ENCODE assay signal across 1 cellular context in the genomic region with DNA sequence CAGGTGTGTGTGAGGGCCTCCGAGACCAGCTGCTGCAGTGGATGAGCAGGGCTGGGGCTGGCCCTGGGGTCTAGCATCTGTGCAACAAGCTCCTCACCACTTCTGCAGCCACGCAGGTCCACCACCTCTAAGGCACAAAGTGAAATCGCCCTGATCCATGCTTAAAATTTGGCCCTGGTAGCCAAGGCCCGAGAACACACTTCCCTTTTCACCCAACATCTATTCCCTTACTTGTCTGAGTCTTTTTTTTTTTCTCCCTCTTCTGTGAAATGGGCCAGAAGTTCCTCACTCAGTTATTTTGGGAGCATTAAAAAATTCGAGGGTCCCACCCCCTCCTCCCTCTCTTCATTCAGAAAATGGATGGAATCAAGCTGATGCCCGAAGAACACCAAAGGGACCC.
TF ChIP-seq lines count a peak whose summit lies in the region.

No MANE protein-coding gene starts in this region.

TF ChIP-seq in WTC11, 78 proteins besides CTCF, POLR2A, EP300 and RAD21 (continued from another document):
- TF ChIP-seq, protein P1, sequence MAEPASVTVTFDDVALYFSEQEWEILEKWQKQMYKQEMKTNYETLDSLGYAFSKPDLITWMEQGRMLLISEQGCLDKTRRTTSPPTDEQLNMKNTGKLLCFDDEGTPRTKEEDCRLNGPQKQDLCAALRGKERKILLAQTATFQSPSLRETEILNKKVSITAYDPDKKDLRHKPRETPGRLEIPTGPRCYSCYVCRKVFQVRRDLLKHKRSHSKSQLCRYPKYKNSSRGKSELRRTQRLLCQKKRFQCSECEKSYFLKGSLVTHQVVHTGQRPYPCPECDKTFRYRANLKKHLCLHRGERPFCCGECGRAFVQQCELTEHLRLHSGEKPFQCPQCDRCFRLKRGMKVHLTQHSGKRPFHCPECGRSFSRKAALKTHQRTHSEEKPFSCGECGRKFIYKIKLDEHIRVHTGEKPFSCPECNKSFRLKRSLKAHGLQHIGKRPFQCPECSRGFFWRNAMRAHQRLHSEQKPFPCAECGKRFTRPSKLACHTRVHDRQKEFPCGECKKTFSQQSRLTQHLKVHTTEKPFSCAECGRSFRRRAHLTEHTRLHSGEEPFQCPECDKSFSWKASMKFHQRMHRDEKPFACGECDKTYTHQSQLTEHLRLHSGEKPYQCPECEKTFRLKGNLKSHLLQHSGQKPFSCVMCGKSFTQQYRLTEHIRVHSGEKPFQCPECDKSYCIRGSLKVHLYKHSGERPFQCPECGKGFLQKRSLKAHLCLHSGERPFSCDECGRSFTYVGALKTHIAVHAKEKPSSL (CRISPR knock-in tag; conservative IDR thresholded peaks at IDR 0.05) = no peak
- no peak for TF ChIP-seq E2F1 (CRISPR knock-in tag; IDR thresholded peaks at IDR 0.05)
- TF ChIP-seq, protein P2, sequence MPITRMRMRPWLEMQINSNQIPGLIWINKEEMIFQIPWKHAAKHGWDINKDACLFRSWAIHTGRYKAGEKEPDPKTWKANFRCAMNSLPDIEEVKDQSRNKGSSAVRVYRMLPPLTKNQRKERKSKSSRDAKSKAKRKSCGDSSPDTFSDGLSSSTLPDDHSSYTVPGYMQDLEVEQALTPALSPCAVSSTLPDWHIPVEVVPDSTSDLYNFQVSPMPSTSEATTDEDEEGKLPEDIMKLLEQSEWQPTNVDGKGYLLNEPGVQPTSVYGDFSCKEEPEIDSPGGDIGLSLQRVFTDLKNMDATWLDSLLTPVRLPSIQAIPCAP (CRISPR knock-in tag; IDR thresholded peaks at IDR 0.05) = no peak
- no peak for TF ChIP-seq NR3C1 (CRISPR knock-in tag; conservative IDR thresholded peaks at IDR 0.05; ENCODE audit: low read depth)
- TF ChIP-seq, protein P3, sequence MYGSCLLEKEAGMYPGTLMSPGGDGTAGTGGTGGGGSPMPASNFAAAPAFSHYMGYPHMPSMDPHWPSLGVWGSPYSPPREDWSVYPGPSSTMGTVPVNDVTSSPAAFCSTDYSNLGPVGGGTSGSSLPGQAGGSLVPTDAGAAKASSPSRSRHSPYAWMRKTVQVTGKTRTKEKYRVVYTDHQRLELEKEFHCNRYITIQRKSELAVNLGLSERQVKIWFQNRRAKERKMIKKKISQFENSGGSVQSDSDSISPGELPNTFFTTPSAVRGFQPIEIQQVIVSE (CRISPR knock-in tag; IDR thresholded peaks at IDR 0.05; ENCODE audit: borderline replicate concordance) = no peak
- no peak for TF ChIP-seq KAT7 (CRISPR knock-in tag; IDR thresholded peaks at IDR 0.05; ENCODE audit: borderline replicate concordance)
- TF ChIP-seq, protein P4, sequence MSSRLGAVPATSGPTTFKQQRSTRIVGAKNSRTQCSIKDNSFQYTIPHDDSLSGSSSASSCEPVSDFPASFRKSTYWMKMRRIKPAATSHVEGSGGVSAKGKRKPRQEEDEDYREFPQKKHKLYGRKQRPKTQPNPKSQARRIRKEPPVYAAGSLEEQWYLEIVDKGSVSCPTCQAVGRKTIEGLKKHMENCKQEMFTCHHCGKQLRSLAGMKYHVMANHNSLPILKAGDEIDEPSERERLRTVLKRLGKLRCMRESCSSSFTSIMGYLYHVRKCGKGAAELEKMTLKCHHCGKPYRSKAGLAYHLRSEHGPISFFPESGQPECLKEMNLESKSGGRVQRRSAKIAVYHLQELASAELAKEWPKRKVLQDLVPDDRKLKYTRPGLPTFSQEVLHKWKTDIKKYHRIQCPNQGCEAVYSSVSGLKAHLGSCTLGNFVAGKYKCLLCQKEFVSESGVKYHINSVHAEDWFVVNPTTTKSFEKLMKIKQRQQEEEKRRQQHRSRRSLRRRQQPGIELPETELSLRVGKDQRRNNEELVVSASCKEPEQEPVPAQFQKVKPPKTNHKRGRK (CRISPR knock-in tag; IDR thresholded peaks at IDR 0.05; ENCODE audit: borderline replicate concordance) = no peak
- no peak for TF ChIP-seq ZNF219 (CRISPR knock-in tag; IDR thresholded peaks at IDR 0.05; ENCODE audit: borderline replicate concordance)
- no peak for TF ChIP-seq ATF1 (CRISPR knock-in tag; IDR thresholded peaks at IDR 0.05)
- no peak for TF ChIP-seq RORB (CRISPR knock-in tag; IDR thresholded peaks at IDR 0.05)
